ENCODE assay signal across 22 cellular contexts in genomic region chr9:11697101-11697500, GRCh38.
"Had no signal": no experiment of that assay in that cellular context is flagged by ENCODE, and none has a peak within 500 bp of the region (broad histone marks: within the 10 kb centered on the region; RNA-seq: fewer than 3 reads in every experiment).

No MANE protein-coding gene starts in this region.

- FAIRE-seq: colon, endometrium, endothelial cell of umbilical vein, frontal cortex had no signal

- DNase-seq: colonic mucosa; cortex of kidney; dermis blood vessel endothelial cell; dorsolateral prefrontal cortex; effector CD4-positive, alpha-beta T cell; effector CD8-positive, alpha-beta T cell; effector memory CD4-positive, alpha-beta T cell; effector memory CD8-positive, alpha-beta T cell; endodermal cell; erythroblast; esophagus squamous epithelium; foreskin fibroblast; foreskin keratinocyte; gastrocnemius medialis; glutamatergic neuron; head of caudate nucleus; heart left ventricle; heart right ventricle had no signal
